11 cellular contexts compared by ENCODE assay signal in genomic region chr1:66732407-66733166, GRCh38. TPM values are rescaled to one million over a fixed set of nuclear protein-coding genes. Genes with fewer than 3 reads are reported as not detected.
DNase-seq lines count a peak whose midpoint lies in the region; ATAC-seq, FAIRE-seq and TF ChIP-seq lines count a peak whose summit lies in the region.
"Had no signal": no experiment of that assay in that cellular context is flagged by ENCODE, and none has a peak within 500 bp of the region (broad histone marks: within the 10 kb centered on the region; RNA-seq: fewer than 3 reads in every experiment).

No MANE protein-coding gene starts in this region.

- H3K4me3 ChIP-seq in AG10803 (ENCODE audit: low read length) (no peak overlapping the region), brain microvascular endothelial cell (ENCODE audit: low read depth, low read length) (no peak overlapping the region)

- TF ChIP-seq CTCF in AG10803 (conservative IDR thresholded peaks at IDR 0.05; ENCODE audit: low read length): no peak
- TF ChIP-seq CTCF in brain microvascular endothelial cell (IDR thresholded peaks at IDR 0.05; ENCODE audit: low read depth, low read length, missing control alignments): no peak

- DNase-seq in AG10803 (ENCODE audit: low read depth) (peak; percentile 15), KBM-7 (peak; percentile 71), brain microvascular endothelial cell (peak; percentile 14), HTR-8/SVneo (ENCODE audit: insufficient read length, low spot score) (no peak), middle frontal gyrus (ENCODE audit: extremely low spot score, low spot score) (no peak), NCI-H2029 treated with DMSO at 0.1 percent for 48 hours (lab: John Stamatoyannopoulos, UW) (no peak), posterior vena cava (ENCODE audit: low spot score) (no peak)
- DNase-seq: DMS153 had no signal

- intact Hi-C loops in posterior vena cava (cut with DNase I): no loop called here

- no peaks in the 10 kb centered on the region for H3K27me3 ChIP-seq in brain microvascular endothelial cell (replicated peaks)

- no peak overlapping the region for H3K27ac ChIP-seq in brain microvascular endothelial cell

- in situ Hi-C loops in KBM-7 (cut with MboI; ENCODE audit: low pct_unique_long_range_greater_than_20kb, low sequenced_read_pairs): no loop called here
- in situ Hi-C loops in brain microvascular endothelial cell (cut with HindIII; ENCODE audit: low pct_ligation_motif_present, low sequenced_read_pairs): no loop called here

- FAIRE-seq in HTR-8/SVneo (lab: Jason Lieb, UNC): no peak
- FAIRE-seq: keratinocyte had no signal

- ATAC-seq in GM19438 (IDR thresholded peaks at IDR 0.05; ENCODE audit: low read depth, unreplicated experiment): peak; percentile 59

- H3K36me3 ChIP-seq in brain microvascular endothelial cell (replicated peaks): no peaks in the 10 kb centered on the region

RNA-seq across cellular contexts. Expression of gene DYNLT5, which starts 19.7 kb away (rescaled TPM):
- total RNA-seq in posterior vena cava: 1 to 10 TPM; 1.9 to 3.0 TPM
- total RNA-seq: H4 had no signal

Comparison
In these comparisons a context has a peak if more than half of its experiments do, and no peak if none do; other contexts are left out.
1. DNase-seq: peak in AG10803 (single experiment), KBM-7 (single experiment) and brain microvascular endothelial cell (single experiment); none in HTR-8/SVneo (single experiment), middle frontal gyrus (single experiment), NCI-H2029 treated with DMSO at 0.1 percent for 48 hours (single experiment) and posterior vena cava (single experiment).